ENCODE assay signal across 8 cellular contexts in genomic region chr14:73887116-73887490, GRCh38. TPM values are rescaled to one million over a fixed set of nuclear protein-coding genes. Genes with fewer than 3 reads are reported as not detected.
A peak's percentile ranks its signal among the peaks of the same experiment; 100 is the strongest.
DNase-seq lines count a peak whose midpoint lies in the region; ATAC-seq and TF ChIP-seq lines count a peak whose summit lies in the region.

No MANE protein-coding gene starts in this region.

- H3K36me3 ChIP-seq in neutrophil, result no peaks in the 10 kb centered on the region

- peaks cover 25 to 32% of the 10 kb centered on the region in 2 experiments for H3K4me1 ChIP-seq in neutrophil (ENCODE audit: control insufficient read depth in 1 of 2, insufficient read depth in 1 of 2, low read depth in 1 of 2, low read length in 1 of 2)

- peak overlapping the region; percentile 94 for H3K27ac ChIP-seq in neutrophil

- no peaks in the 10 kb centered on the region for H3K27me3 ChIP-seq in neutrophil

- H3K4me3 ChIP-seq in neutrophil (ENCODE audit: low read depth in 1 of 2, low read length in 1 of 2), result peak overlapping the region; percentile 84 to 91

- TF ChIP-seq CTCF in neutrophil (IDR thresholded peaks at IDR 0.05), result no peak

- peak in 3 of 4 experiments; percentile 2 to 4 (median 2) for DNase-seq in stimulated activated CD4-positive, alpha-beta T cell treated with anti-CD3 and anti-CD28 coated beads, Interleukin-1b, Interleukin-23, amount 100 ng/mL, for 24 hours (ENCODE audit: low read depth in 4 of 4, low spot score in 1 of 4)
- no peak for DNase-seq in stimulated activated CD4-positive, alpha-beta T cell treated with anti-CD3 and anti-CD28 coated beads, Interleukin-15, amount 100 ng/mL, for 24 hours
- DNase-seq in SW480 (ENCODE audit: low spot score), result peak; percentile 44
- DNase-seq in NCI-H774 (lab: John Stamatoyannopoulos, UW), result no peak
- no peak for DNase-seq in DMS153 (lab: John Stamatoyannopoulos, UW)

- ATAC-seq in HG03066 (IDR thresholded peaks at IDR 0.05; ENCODE audit: low read depth, unreplicated experiment), result peak; percentile 12
- ATAC-seq in esophagus mucosa, result peak; percentile 39

- no peaks in the 10 kb centered on the region for H3K9me3 ChIP-seq in neutrophil

RNA-seq across cellular contexts. Expression of gene ZNF410, which starts 0.4 kb away (rescaled TPM):
- total RNA-seq in esophagus mucosa, result 33.2 TPM

RNA-seq across cellular contexts. Expression of gene PTGR2, which starts 35.5 kb away (rescaled TPM):
- total RNA-seq in esophagus mucosa, result 8.6 TPM

Comparison
In these comparisons a context has a peak if more than half of its experiments do, and no peak if none do; other contexts are left out.
1. DNase-seq: peak in stimulated activated CD4-positive, alpha-beta T cell treated with anti-CD3 and anti-CD28 coated beads, Interleukin-1b, Interleukin-23, amount 100 ng/mL, for 24 hours (3 of 4) and SW480 (single experiment); none in stimulated activated CD4-positive, alpha-beta T cell treated with anti-CD3 and anti-CD28 coated beads, Interleukin-15, amount 100 ng/mL, for 24 hours (single experiment), NCI-H774 (single experiment) and DMS153 (single experiment).